In the genomic region with DNA sequence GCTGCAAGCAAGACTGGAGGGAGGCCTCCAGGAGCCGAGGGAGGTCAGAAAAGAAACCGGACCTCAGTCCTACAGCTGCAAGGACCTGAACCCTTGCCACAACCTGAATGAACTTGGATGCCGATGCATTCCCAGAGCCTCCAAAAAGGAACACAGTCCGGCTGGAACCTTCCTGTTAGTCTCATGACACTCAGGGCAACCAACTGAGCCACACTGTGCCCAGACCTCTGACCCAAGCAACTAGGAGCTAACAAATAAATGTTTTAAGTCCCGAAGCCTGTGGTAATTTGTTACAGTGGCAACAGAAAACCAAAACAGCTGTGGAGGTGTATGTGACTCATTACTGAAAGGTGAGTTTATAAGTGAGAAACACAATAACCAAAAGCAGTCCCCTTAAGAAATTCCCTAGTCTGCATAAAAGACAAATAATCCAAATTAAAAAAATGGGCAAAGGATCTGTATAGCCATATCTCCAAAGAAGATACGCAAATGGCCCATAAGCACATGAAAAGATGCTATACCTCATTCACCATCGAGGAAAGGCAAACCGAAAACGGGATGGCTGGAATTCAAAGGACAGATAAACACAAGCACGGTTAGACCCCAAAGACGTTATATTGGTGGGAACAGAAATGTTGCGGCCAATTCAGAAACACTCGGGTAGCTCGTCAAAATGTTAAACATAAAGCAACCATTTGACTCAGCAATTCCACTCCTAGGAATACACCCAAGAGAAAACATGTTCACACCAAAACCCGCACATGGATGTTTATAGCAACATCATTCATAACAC, we compare ENCODE assay signal across 1 cellular context.
TF ChIP-seq lines count a peak whose summit lies in the region.

No MANE protein-coding gene starts in this region.

TF ChIP-seq in GM12878, 131 proteins besides CTCF, POLR2A, EP300 and RAD21 (continues in another document):
- TF ChIP-seq SREBF2 (IDR thresholded peaks at IDR 0.05; ENCODE audit: low read length) (no peak), CREB1 (IDR thresholded peaks at IDR 0.05; ENCODE audit: low read depth) (no peak), IKZF1 (conservative IDR thresholded peaks at IDR 0.05) (peak; percentile 81), FOXM1 (IDR thresholded peaks at IDR 0.05; ENCODE audit: low read depth, low read length) (no peak), NR2C1 (IDR thresholded peaks at IDR 0.05) (peak; percentile 39; the same call in 1 of the 2 replicates), PRDM15 (CRISPR knock-in tag; IDR thresholded peaks at IDR 0.05) (no peak), LARP7 (IDR thresholded peaks at IDR 0.05) (no peak), RBBP5 (conservative IDR thresholded peaks at IDR 0.05) (no peak), ATF2 (IDR thresholded peaks at IDR 0.05; ENCODE audit: low read length) (no peak), TBL1XR1 (IDR thresholded peaks at IDR 0.05; ENCODE audit: low read depth, low read length) (no peak), RUNX3 (IDR thresholded peaks at IDR 0.05; ENCODE audit: low read length) (peak; percentile 84), STAT1 (conservative IDR thresholded peaks at IDR 0.05) (no peak), ZNF274 (IDR thresholded peaks at IDR 0.05; ENCODE audit: insufficient read depth, insufficient read length) (no peak), TCF7 (IDR thresholded peaks at IDR 0.05; ENCODE audit: borderline replicate concordance) (no peak), DPF2 (IDR thresholded peaks at IDR 0.05) (peak; percentile 80; the same call in 1 of the 2 replicates), KDM1A (IDR thresholded peaks at IDR 0.05; ENCODE audit: borderline replicate concordance) (no peak), BHLHE40 (IDR thresholded peaks at IDR 0.05; ENCODE audit: borderline replicate concordance in 1 of 2, low read depth in 2 of 2, low read length in 1 of 2) (peak; percentile 21 to 37; a peak in 1 of 4 replicates), HDAC6 (IDR thresholded peaks at IDR 0.05; ENCODE audit: unreplicated experiment) (no peak), ETV6 (conservative IDR thresholded peaks at IDR 0.05 in 1 of 2, IDR thresholded peaks at IDR 0.05 in 1 of 2; ENCODE audit: borderline replicate concordance in 1 of 2, low read depth in 1 of 2) (0 out of 4 replicates have a peak, but pooled peaks of 1 of the 2 experiments have one; percentile 18), CREM (IDR thresholded peaks at IDR 0.05; ENCODE audit: low read depth) (no peak), ZBTB4 (CRISPR knock-in tag; IDR thresholded peaks at IDR 0.05) (no peak), PAX5 (IDR thresholded peaks at IDR 0.05; ENCODE audit: borderline replicate concordance, low read depth, low read length) (no peak), RELA (IDR thresholded peaks at IDR 0.05; ENCODE audit: borderline replicate concordance, partially characterized antibody) (no peak), ZBTB33 (IDR thresholded peaks at IDR 0.05) (no peak), ZNF217 (IDR thresholded peaks at IDR 0.05) (no peak), CEBPB (IDR thresholded peaks at IDR 0.05; ENCODE audit: borderline replicate concordance in 1 of 2, low read depth in 2 of 2, low read length in 2 of 2) (no peak), ZNF207 (IDR thresholded peaks at IDR 0.05; ENCODE audit: borderline replicate concordance) (no peak), IRF3 (IDR thresholded peaks at IDR 0.05) (no peak), MTA3 (IDR thresholded peaks at IDR 0.05; ENCODE audit: borderline replicate concordance, low read length) (no peak), BACH1 (IDR thresholded peaks at IDR 0.05; ENCODE audit: borderline replicate concordance) (no peak), CHD4 (IDR thresholded peaks at IDR 0.05) (no peak), CBX3 (IDR thresholded peaks at IDR 0.05; ENCODE audit: borderline replicate concordance, low read depth) (no peak), EZH2 (IDR thresholded peaks at IDR 0.05; ENCODE audit: borderline replicate concordance, control insufficient read depth, low read depth, low read length) (no peak), PML (IDR thresholded peaks at IDR 0.05; ENCODE audit: low read length) (no peak), NR2F1 (conservative IDR thresholded peaks at IDR 0.05) (peak; percentile 96), ZBED1 (IDR thresholded peaks at IDR 0.05; ENCODE audit: borderline replicate concordance) (no peak), POU2F2 (IDR thresholded peaks at IDR 0.05; ENCODE audit: borderline replicate concordance, low read depth, low read length) (no peak), TAF1 (IDR thresholded peaks at IDR 0.05; ENCODE audit: borderline replicate concordance, low read depth, low read length) (no peak), IKZF2 (IDR thresholded peaks at IDR 0.05) (peak; percentile 52 to 77), EED (IDR thresholded peaks at IDR 0.05; ENCODE audit: low read depth) (no peak), E2F8 (IDR thresholded peaks at IDR 0.05; ENCODE audit: low read depth, partially characterized antibody) (no peak)
- TF ChIP-seq, protein P1, sequence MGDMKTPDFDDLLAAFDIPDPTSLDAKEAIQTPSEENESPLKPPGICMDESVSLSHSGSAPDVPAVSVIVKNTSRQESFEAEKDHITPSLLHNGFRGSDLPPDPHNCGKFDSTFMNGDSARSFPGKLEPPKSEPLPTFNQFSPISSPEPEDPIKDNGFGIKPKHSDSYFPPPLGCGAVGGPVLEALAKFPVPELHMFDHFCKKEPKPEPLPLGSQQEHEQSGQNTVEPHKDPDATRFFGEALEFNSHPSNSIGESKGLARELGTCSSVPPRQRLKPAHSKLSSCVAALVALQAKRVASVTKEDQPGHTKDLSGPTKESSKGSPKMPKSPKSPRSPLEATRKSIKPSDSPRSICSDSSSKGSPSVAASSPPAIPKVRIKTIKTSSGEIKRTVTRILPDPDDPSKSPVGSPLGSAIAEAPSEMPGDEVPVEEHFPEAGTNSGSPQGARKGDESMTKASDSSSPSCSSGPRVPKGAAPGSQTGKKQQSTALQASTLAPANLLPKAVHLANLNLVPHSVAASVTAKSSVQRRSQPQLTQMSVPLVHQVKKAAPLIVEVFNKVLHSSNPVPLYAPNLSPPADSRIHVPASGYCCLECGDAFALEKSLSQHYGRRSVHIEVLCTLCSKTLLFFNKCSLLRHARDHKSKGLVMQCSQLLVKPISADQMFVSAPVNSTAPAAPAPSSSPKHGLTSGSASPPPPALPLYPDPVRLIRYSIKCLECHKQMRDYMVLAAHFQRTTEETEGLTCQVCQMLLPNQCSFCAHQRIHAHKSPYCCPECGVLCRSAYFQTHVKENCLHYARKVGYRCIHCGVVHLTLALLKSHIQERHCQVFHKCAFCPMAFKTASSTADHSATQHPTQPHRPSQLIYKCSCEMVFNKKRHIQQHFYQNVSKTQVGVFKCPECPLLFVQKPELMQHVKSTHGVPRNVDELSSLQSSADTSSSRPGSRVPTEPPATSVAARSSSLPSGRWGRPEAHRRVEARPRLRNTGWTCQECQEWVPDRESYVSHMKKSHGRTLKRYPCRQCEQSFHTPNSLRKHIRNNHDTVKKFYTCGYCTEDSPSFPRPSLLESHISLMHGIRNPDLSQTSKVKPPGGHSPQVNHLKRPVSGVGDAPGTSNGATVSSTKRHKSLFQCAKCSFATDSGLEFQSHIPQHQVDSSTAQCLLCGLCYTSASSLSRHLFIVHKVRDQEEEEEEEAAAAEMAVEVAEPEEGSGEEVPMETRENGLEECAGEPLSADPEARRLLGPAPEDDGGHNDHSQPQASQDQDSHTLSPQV (IDR thresholded peaks at IDR 0.05) = no peak
